18 cellular contexts compared by ENCODE assay signal in the genomic region with DNA sequence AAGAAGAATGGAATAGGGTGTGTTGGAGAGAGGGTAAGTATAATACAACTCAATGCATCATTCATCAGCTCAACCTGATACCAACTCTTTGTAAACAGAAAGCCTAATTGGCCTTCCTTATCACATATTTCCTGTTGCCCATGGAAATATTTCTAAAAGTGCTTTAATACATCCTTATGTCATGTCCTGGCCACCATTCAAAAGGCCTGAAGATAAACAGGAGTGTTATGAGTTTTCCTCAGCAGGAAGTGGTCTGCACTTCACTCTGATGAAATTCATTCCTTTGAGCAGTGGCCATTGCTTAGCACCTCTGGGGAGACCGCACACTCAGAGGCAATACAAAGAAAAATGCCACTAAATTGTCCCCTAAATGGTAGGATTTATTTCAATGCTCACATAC.
DNase-seq lines count a peak whose midpoint lies in the region; ATAC-seq and TF ChIP-seq lines count a peak whose summit lies in the region.
"Had no signal": no experiment of that assay in that cellular context is flagged by ENCODE, and none has a peak within 500 bp of the region (broad histone marks: within the 10 kb centered on the region; RNA-seq: fewer than 3 reads in every experiment).

No MANE protein-coding gene starts in this region.

- no peak overlapping the region for H3K27ac Mint-ChIP-seq in neural progenitor cell
- H3K27ac Mint-ChIP-seq: activated CD8-positive, alpha-beta T cell treated with anti-CD3 and anti-CD28 coated beads, Interleukin-2, amount 10 ng/mL, durations not matched to agents 7 days and 5 days; activated naive CD8-positive, alpha-beta T cell treated with anti-CD3 and anti-CD28 coated beads, Interleukin-2, amount 50 U/mL, for 24 hours; activated T-helper 1 cell treated with anti-CD3 and anti-CD28 coated beads, Interleukin-12 subunit alpha, Interleukin-12 subunit beta, Interleukin-2, Interleukin-4 antibody, amounts not matched to agents 30 ng/mL and 10 ng/mL and 1 ng/mL, durations not matched to agents 14 hours and 24 hours and 36 hours had no signal

- ATAC-seq in GM18858 (IDR thresholded peaks at IDR 0.05; ENCODE audit: unreplicated experiment), result no peak
- ATAC-seq: activated CD8-positive, alpha-beta T cell treated with anti-CD3 and anti-CD28 coated beads, Interleukin-2, amount 10 ng/mL, durations not matched to agents 7 days and 5 days; activated naive CD8-positive, alpha-beta T cell treated with anti-CD3 and anti-CD28 coated beads, Interleukin-2, amount 50 U/mL, for 24 hours; GM12878; K562 had no signal

- H3K27ac ChIP-seq in ectodermal cell (ENCODE audit: insufficient read depth, low read depth, low read length, poor library complexity, severe bottlenecking) (peak overlapping the region; percentile 32), neural progenitor cell (no peak overlapping the region)
- H3K27ac ChIP-seq: parathyroid adenoma had no signal

- peaks cover 27% of the 10 kb centered on the region for H3K4me1 Mint-ChIP-seq in neural progenitor cell
- H3K4me1 Mint-ChIP-seq: activated naive CD8-positive, alpha-beta T cell treated with anti-CD3 and anti-CD28 coated beads, Interleukin-2, amount 50 U/mL, for 24 hours; CD14-positive monocyte had no signal

- no peaks in the 10 kb centered on the region for H3K79me2 ChIP-seq in neural progenitor cell (ENCODE audit: low read depth)
- H3K79me2 ChIP-seq: parathyroid adenoma had no signal

- DNase-seq in ELR (ENCODE audit: low read depth) (peak; percentile 87), NCI-H1048 (lab: John Stamatoyannopoulos, UW) (peak; percentile 59), neural progenitor cell (ENCODE audit: low spot score) (no peak), HEK293T (ENCODE audit: extremely low spot score) (no peak), NCI-H1417 treated with DMSO at 0.1 percent for 48 hours (lab: John Stamatoyannopoulos, UW) (no peak)
- DNase-seq: activated CD8-positive, alpha-beta T cell treated with anti-CD3 and anti-CD28 coated beads, Interleukin-2, amount 10 ng/mL, durations not matched to agents 7 days and 5 days; activated naive CD8-positive, alpha-beta T cell treated with anti-CD3 and anti-CD28 coated beads, Interleukin-2, amount 50 U/mL, for 24 hours; hypothalamus; NCI-H1436; NCI-H510A; stimulated activated CD4-positive, alpha-beta T cell treated with anti-CD3 and anti-CD28 coated beads, Interleukin-4, amount 100 ng/mL, for 4 hours had no signal

- peaks cover 2% of the 10 kb centered on the region for H3K27me3 Mint-ChIP-seq in neural progenitor cell (ENCODE audit: insufficient read depth, low read depth)
- H3K27me3 Mint-ChIP-seq: activated naive CD8-positive, alpha-beta T cell treated with anti-CD3 and anti-CD28 coated beads, Interleukin-2, amount 50 U/mL, for 24 hours had no signal

- H3K36me3 Mint-ChIP-seq in neural progenitor cell, result no peaks in the 10 kb centered on the region
- H3K36me3 Mint-ChIP-seq: CD14-positive monocyte had no signal

- no peak overlapping the region for H2AFZ ChIP-seq in neural progenitor cell (replicated peaks)
- H2AFZ ChIP-seq: parathyroid adenoma had no signal

- H3K36me3 ChIP-seq in ectodermal cell (ENCODE audit: control insufficient read depth, insufficient read depth, low read length) (no peaks in the 10 kb centered on the region), neural progenitor cell (no peaks in the 10 kb centered on the region)

- H3K9ac ChIP-seq in neural progenitor cell, result no peak overlapping the region
- H3K9ac ChIP-seq: parathyroid adenoma had no signal

- CTCF ChIA-PET in HEK293T (lab: Yijun Ruan, JAX), result no interaction called here

- H3K9me3 ChIP-seq in ectodermal cell (ENCODE audit: control insufficient read depth, low read length) (no peaks in the 10 kb centered on the region), neural progenitor cell (ENCODE audit: low read depth) (no peaks in the 10 kb centered on the region)

- H3K27me3 ChIP-seq in ectodermal cell (ENCODE audit: control insufficient read depth, insufficient read depth, low read length, poor library complexity, severe bottlenecking), result no peaks in the 10 kb centered on the region
- H3K27me3 ChIP-seq in neural progenitor cell, result no peaks in the 10 kb centered on the region

- H3K9me3 Mint-ChIP-seq in neural progenitor cell, result peaks cover 2% of the 10 kb centered on the region

- no peaks in the 10 kb centered on the region for H3F3A ChIP-seq in neural progenitor cell (ENCODE audit: low read depth)

- H3K4me1 ChIP-seq in ectodermal cell (ENCODE audit: control insufficient read depth, insufficient read depth, low read length) (peaks cover 10% of the 10 kb centered on the region), neural progenitor cell (peaks cover 21% of the 10 kb centered on the region)
- H3K4me1 ChIP-seq: parathyroid adenoma had no signal

- POLR2A ChIA-PET in HEK293T (lab: Yijun Ruan, JAX), result no interaction called here

- H3K4me2 ChIP-seq in neural progenitor cell, result peak overlapping the region; percentile 14

- H4K20me1 ChIP-seq in neural progenitor cell (ENCODE audit: low read depth), result no peaks in the 10 kb centered on the region

- no peak overlapping the region for H3K4me3 Mint-ChIP-seq in neural progenitor cell
- H3K4me3 Mint-ChIP-seq: activated CD8-positive, alpha-beta T cell treated with anti-CD3 and anti-CD28 coated beads, Interleukin-2, amount 10 ng/mL, durations not matched to agents 7 days and 5 days; activated naive CD8-positive, alpha-beta T cell treated with anti-CD3 and anti-CD28 coated beads, Interleukin-2, amount 50 U/mL, for 24 hours; activated T-helper 1 cell treated with anti-CD3 and anti-CD28 coated beads, Interleukin-12 subunit alpha, Interleukin-12 subunit beta, Interleukin-2, Interleukin-4 antibody, amounts not matched to agents 30 ng/mL and 10 ng/mL and 1 ng/mL, durations not matched to agents 14 hours and 24 hours and 36 hours; CD14-positive monocyte had no signal

- H3K4me3 ChIP-seq in ectodermal cell (ENCODE audit: insufficient read depth, low read depth, low read length) (no peak overlapping the region), neural progenitor cell (no peak overlapping the region)
- H3K4me3 ChIP-seq: GM12878, K562 had no signal

- TF ChIP-seq CTCF in neural progenitor cell (IDR thresholded peaks at IDR 0.05), result no peak

- WGBS in ectodermal cell, 2 experiments, result 95 to 100% methylated on average over 1 of the region's 1 CpG

TF ChIP-seq in HEK293T, 16 proteins besides CTCF, POLR2A, EP300 and RAD21:
- TF ChIP-seq TARDBP (IDR thresholded peaks at IDR 0.05) (no peak), FOXA1 (IDR thresholded peaks at IDR 0.05) (no peak), L3MBTL2 (conservative IDR thresholded peaks at IDR 0.05) (no peak), HDGF (IDR thresholded peaks at IDR 0.05; ENCODE audit: borderline replicate concordance) (no peak), FOXM1 (IDR thresholded peaks at IDR 0.05; ENCODE audit: borderline replicate concordance) (no peak), SUZ12 (IDR thresholded peaks at IDR 0.05) (no peak), FOXK2 (IDR thresholded peaks at IDR 0.05) (no peak), ARNT (IDR thresholded peaks at IDR 0.05) (no peak), SP1 (IDR thresholded peaks at IDR 0.05) (no peak), LEF1 (IDR thresholded peaks at IDR 0.05; ENCODE audit: borderline replicate concordance) (no peak)
TF ChIP-seq in HEK293T: peak in this region for 0.

Comparison
In these comparisons a context has a peak if more than half of its experiments do, and no peak if none do; other contexts are left out.
1. DNase-seq: peak in ELR (single experiment) and NCI-H1048 (single experiment); none in neural progenitor cell (single experiment), HEK293T (single experiment) and NCI-H1417 treated with DMSO at 0.1 percent for 48 hours (single experiment).